ENCODE assay signal across 11 cellular contexts in genomic region chr11:67440229-67441081, GRCh38. TPM values are rescaled to one million over a fixed set of nuclear protein-coding genes. Genes with fewer than 3 reads are reported as not detected.
DNase-seq lines count a peak whose midpoint lies in the region; ATAC-seq and TF ChIP-seq lines count a peak whose summit lies in the region.
"Had no signal": no experiment of that assay in that cellular context is flagged by ENCODE, and none has a peak within 500 bp of the region (broad histone marks: within the 10 kb centered on the region; RNA-seq: fewer than 3 reads in every experiment).

No MANE protein-coding gene starts in this region.

- H3K27ac Mint-ChIP-seq in activated T-helper 17 cell treated with anti-CD3 and anti-CD28 coated beads, Interleukin-2, amount 50 U/mL, for 72 hours = peak overlapping the region; percentile 92
- H3K27ac Mint-ChIP-seq in naive thymus-derived CD4-positive, alpha-beta T cell = peak overlapping the region; percentile 90 to 97 (median 93)

- no peaks in the 10 kb centered on the region for H3K9me3 ChIP-seq in naive thymus-derived CD4-positive, alpha-beta T cell (ENCODE audit: control insufficient read depth in 2 of 3, low read length in 3 of 3)
- H3K9me3 ChIP-seq in upper lobe of right lung (no peaks in the 10 kb centered on the region), PC-3 (ENCODE audit: low read length) (no peaks in the 10 kb centered on the region)

- DNase-seq in stimulated activated CD4-positive, alpha-beta T cell treated with anti-CD3 and anti-CD28 coated beads, Interleukin-15, amount 100 ng/mL, for 24 hours = peak; percentile 38
- DNase-seq in stimulated activated CD4-positive, alpha-beta T cell treated with anti-CD3 and anti-CD28 coated beads, Interleukin-4, amount 100 ng/mL, for 1 hour = no peak
- DNase-seq in naive thymus-derived CD4-positive, alpha-beta T cell = peak in 1 of 9 donors; percentile 28
- DNase-seq in upper lobe of right lung (no peak), inferior parietal cortex (ENCODE audit: extremely low spot score) (no peak), PC-3 (no peak), NOMO-1 treated with dmso at 0.1 percent for 144 hours (lab: John Stamatoyannopoulos, UW; ENCODE audit: unreplicated experiment) (no peak)
- DNase-seq: erythroblast, NCI-H1694 had no signal

- H3K27me3 ChIP-seq in naive thymus-derived CD4-positive, alpha-beta T cell (ENCODE audit: control insufficient read depth in 2 of 2, insufficient read depth in 2 of 2, low read length in 2 of 2) = no peaks in the 10 kb centered on the region
- H3K27me3 ChIP-seq in upper lobe of right lung = no peaks in the 10 kb centered on the region
- no peaks in the 10 kb centered on the region for H3K27me3 ChIP-seq in PC-3 (ENCODE audit: low read length)

- POLR2A ChIA-PET in naive thymus-derived CD4-positive, alpha-beta T cell (lab: Charles Lee) = interaction anchor here (1.1 to 31.8 kb wide), 12 partner anchors 10 to 95 kb away, joined by 3 to 1530 read pairs (median 36); partner anchors contain the start of genes AIP, CABP4, CARNS1 and GPR152
- POLR2A ChIA-PET in PC-3 (lab: Charles Lee; ENCODE audit: unreplicated experiment) = no interaction called here

- H3K4me1 Mint-ChIP-seq in activated T-helper 17 cell treated with anti-CD3 and anti-CD28 coated beads, Interleukin-2, amount 50 U/mL, for 72 hours = peaks cover 13% of the 10 kb centered on the region
- H3K4me1 Mint-ChIP-seq in naive thymus-derived CD4-positive, alpha-beta T cell = peaks cover 45 to 77% (median 60%) of the 10 kb centered on the region in 7 donors

- peaks cover 38 to 64% of the 10 kb centered on the region in 2 donors for H3K4me1 ChIP-seq in naive thymus-derived CD4-positive, alpha-beta T cell (ENCODE audit: control insufficient read depth in 2 of 2, insufficient read depth in 2 of 2, low read length in 2 of 2)
- H3K4me1 ChIP-seq in upper lobe of right lung = peaks cover 24% of the 10 kb centered on the region
- H3K4me1 ChIP-seq in PC-3 (ENCODE audit: insufficient read depth, low read length) = 0 out of 2 replicates have a peak, but pooled peaks cover 6% of the 10 kb centered on the region
- H3K4me1 ChIP-seq: parathyroid adenoma had no signal

- H3K4me3 ChIP-seq in naive thymus-derived CD4-positive, alpha-beta T cell (ENCODE audit: low read length) = peak overlapping the region; percentile 100
- H3K4me3 ChIP-seq in upper lobe of right lung (no peak overlapping the region), PC-3 (ENCODE audit: low read length) (no peak overlapping the region)

- intact Hi-C loops in naive thymus-derived CD4-positive, alpha-beta T cell (cut with micrococcal nuclease) = no loop called here
- intact Hi-C loops in upper lobe of right lung (cut with DNase I) = no loop called here
- intact Hi-C loops in PC-3 (cut with micrococcal nuclease) = no loop called here

- peaks cover 9% of the 10 kb centered on the region for H3F3A ChIP-seq in PC-3 (ENCODE audit: low read length, unreplicated experiment)

- H3K27me3 Mint-ChIP-seq in activated T-helper 17 cell treated with anti-CD3 and anti-CD28 coated beads, Interleukin-2, amount 50 U/mL, for 72 hours = no peaks in the 10 kb centered on the region
- no peaks in the 10 kb centered on the region for H3K27me3 Mint-ChIP-seq in naive thymus-derived CD4-positive, alpha-beta T cell

- H2AFZ ChIP-seq in PC-3 (ENCODE audit: low read length) = no peak overlapping the region
- H2AFZ ChIP-seq: parathyroid adenoma had no signal

- BruUV-seq in PC-3 (replicated peaks; lab: Mats Ljungman, UMichigan) = no TSS peak

- H3K36me3 Mint-ChIP-seq in activated T-helper 17 cell treated with anti-CD3 and anti-CD28 coated beads, Interleukin-2, amount 50 U/mL, for 72 hours (ENCODE audit: low read depth) = peaks cover 51% of the 10 kb centered on the region
- peaks cover 0 to 39% (median 0%) of the 10 kb centered on the region in 5 donors for H3K36me3 Mint-ChIP-seq in naive thymus-derived CD4-positive, alpha-beta T cell

- H3K4me2 ChIP-seq in PC-3 (ENCODE audit: low read length) = no peak overlapping the region

- 0 out of 2 replicates have a peak, but pooled peaks cover 6% of the 10 kb centered on the region for H3K79me2 ChIP-seq in PC-3 (ENCODE audit: low read length)
- H3K79me2 ChIP-seq: parathyroid adenoma had no signal

- peak overlapping the region; percentile 85 for H3K27ac ChIP-seq in naive thymus-derived CD4-positive, alpha-beta T cell (ENCODE audit: low read depth, low read length)
- H3K27ac ChIP-seq in upper lobe of right lung = peak overlapping the region; percentile 65
- no peak overlapping the region for H3K27ac ChIP-seq in PC-3 (ENCODE audit: low read length)
- H3K27ac ChIP-seq: parathyroid adenoma had no signal

- no peaks in the 10 kb centered on the region for H4K20me1 ChIP-seq in PC-3 (ENCODE audit: low read length)

- CTCF ChIA-PET in naive thymus-derived CD4-positive, alpha-beta T cell (lab: Charles Lee) = interaction anchor here (5.9 kb wide), 1 partner anchor 38 kb away, joined by 37 read pairs; the partner anchor contains the start of genes PPP1CA and TBC1D10C
- CTCF ChIA-PET in PC-3 (lab: Charles Lee) = no interaction called here

- no peaks in the 10 kb centered on the region for H3K9me3 Mint-ChIP-seq in activated T-helper 17 cell treated with anti-CD3 and anti-CD28 coated beads, Interleukin-2, amount 50 U/mL, for 72 hours
- H3K9me3 Mint-ChIP-seq in naive thymus-derived CD4-positive, alpha-beta T cell = peaks cover 0 to 1% (median 0%) of the 10 kb centered on the region in 11 donors

- no peaks in the 10 kb centered on the region for H3K9me2 ChIP-seq in PC-3 (replicated peaks; ENCODE audit: low read length)

- H3K36me3 ChIP-seq in naive thymus-derived CD4-positive, alpha-beta T cell (ENCODE audit: control insufficient read depth in 2 of 3, insufficient read depth in 3 of 3, low read length in 3 of 3) = peaks cover 0 to 15% (median under 1%) of the 10 kb centered on the region in 3 experiments
- peaks cover 25% of the 10 kb centered on the region for H3K36me3 ChIP-seq in upper lobe of right lung
- H3K36me3 ChIP-seq in PC-3 (ENCODE audit: low read depth, low read length) = peaks cover 8% of the 10 kb centered on the region; the same call in 1 of the 2 replicates

- TF ChIP-seq CTCF in upper lobe of right lung (IDR thresholded peaks at IDR 0.05) = no peak
- TF ChIP-seq CTCF in PC-3 (conservative IDR thresholded peaks at IDR 0.05; ENCODE audit: low read depth, low read length) = no peak

- H3K4me3 Mint-ChIP-seq in activated T-helper 17 cell treated with anti-CD3 and anti-CD28 coated beads, Interleukin-2, amount 50 U/mL, for 72 hours = peak overlapping the region; percentile 95
- H3K4me3 Mint-ChIP-seq in naive thymus-derived CD4-positive, alpha-beta T cell = peak overlapping the region; percentile 85 to 99 (median 97)

- ATAC-seq in activated T-helper 17 cell treated with anti-CD3 and anti-CD28 coated beads, Interleukin-2, amount 50 U/mL, for 72 hours (replicated peaks) = no peak
- ATAC-seq in naive thymus-derived CD4-positive, alpha-beta T cell = no peak
- ATAC-seq in upper lobe of right lung (no peak), PC-3 (no peak)

- no peak overlapping the region for H3K9ac ChIP-seq in PC-3 (ENCODE audit: low read length)
- H3K9ac ChIP-seq: parathyroid adenoma had no signal

RNA-seq across cellular contexts. Expression of gene CORO1B, which starts 2.8 kb away (rescaled TPM):
- total RNA-seq in activated T-helper 17 cell treated with anti-CD3 and anti-CD28 coated beads, Interleukin-2, amount 50 U/mL, for 72 hours = 100 to 1,000 TPM; 303 to 326 TPM
- total RNA-seq in naive thymus-derived CD4-positive, alpha-beta T cell = 100 to 1,000 TPM in 1 of 5 experiments, 10 to 100 TPM in 4; 15.6 to 311 (median 28.5) TPM
- 10 to 100 TPM; 21.3 to 40.8 TPM for polyA plus RNA-seq in naive thymus-derived CD4-positive, alpha-beta T cell
- total RNA-seq in upper lobe of right lung (132 TPM), PC-3 (2014; rRNA removed) (209 and 250 TPM in 2 replicates)

RNA-seq across cellular contexts. Expression of gene PTPRCAP, which starts 3.0 kb away (rescaled TPM):
- 100 to 1,000 TPM; 112 to 228 TPM for total RNA-seq in activated T-helper 17 cell treated with anti-CD3 and anti-CD28 coated beads, Interleukin-2, amount 50 U/mL, for 72 hours
- total RNA-seq in naive thymus-derived CD4-positive, alpha-beta T cell = 100 to 1,000 TPM; 134 to 357 (median 194) TPM
- 100 to 1,000 TPM; 498 to 670 TPM for polyA plus RNA-seq in naive thymus-derived CD4-positive, alpha-beta T cell
- total RNA-seq in upper lobe of right lung (17.7 TPM), PC-3 (2014; rRNA removed) (0.15 and 0.29 TPM in 2 replicates)

RNA-seq across cellular contexts. Expression of gene GPR152, which starts 12.1 kb away (rescaled TPM):
- total RNA-seq in activated T-helper 17 cell treated with anti-CD3 and anti-CD28 coated beads, Interleukin-2, amount 50 U/mL, for 72 hours = not detected
- total RNA-seq in naive thymus-derived CD4-positive, alpha-beta T cell = not detected
- 1 to 10 TPM; 1.4 to 1.5 TPM for polyA plus RNA-seq in naive thymus-derived CD4-positive, alpha-beta T cell
- total RNA-seq in upper lobe of right lung (not detected), PC-3 (2014; rRNA removed) (not detected in 2 replicates)

RNA-seq across cellular contexts. Expression of gene RPS6KB2, which starts 12.2 kb away (rescaled TPM):
- 10 to 100 TPM; 62.3 to 63.0 TPM for total RNA-seq in activated T-helper 17 cell treated with anti-CD3 and anti-CD28 coated beads, Interleukin-2, amount 50 U/mL, for 72 hours
- 10 to 100 TPM; 61.9 to 83.9 (median 77.7) TPM for total RNA-seq in naive thymus-derived CD4-positive, alpha-beta T cell
- polyA plus RNA-seq in naive thymus-derived CD4-positive, alpha-beta T cell = 10 to 100 TPM; 45.2 to 46.6 TPM
- total RNA-seq in upper lobe of right lung (40.0 TPM), PC-3 (2014; rRNA removed) (170 and 208 TPM in 2 replicates)

RNA-seq across cellular contexts. Expression of gene CABP4, which starts 14.7 kb away (rescaled TPM):
- total RNA-seq in activated T-helper 17 cell treated with anti-CD3 and anti-CD28 coated beads, Interleukin-2, amount 50 U/mL, for 72 hours = 1 to 10 TPM in 1 of 2 donors, under 1 TPM in 1; 0.32 to 2.2 TPM
- total RNA-seq in naive thymus-derived CD4-positive, alpha-beta T cell = 10 to 100 TPM in 2 of 5 experiments, 1 to 10 TPM in 3; 2.5 to 17.1 (median 3.4) TPM
- polyA plus RNA-seq in naive thymus-derived CD4-positive, alpha-beta T cell = 1 to 10 TPM; 1.2 to 2.3 TPM
- total RNA-seq in upper lobe of right lung = 3.2 TPM
- 0.55 TPM in 1 of 2 replicates, not detected in the other for total RNA-seq in PC-3 (2014; rRNA removed)

Comparison
In these comparisons a context has a peak if more than half of its experiments do, and no peak if none do; other contexts are left out.
1. RNA of gene PTPRCAP, which starts 3.0 kb away (total RNA-seq): 112 to 228 TPM in activated T-helper 17 cell treated with anti-CD3 and anti-CD28 coated beads, Interleukin-2, amount 50 U/mL, for 72 hours, 134 to 357 TPM in naive thymus-derived CD4-positive, alpha-beta T cell and 17.7 TPM in upper lobe of right lung (single experiment); 0.15 to 0.29 TPM in PC-3; every median in the first group is over 10 times any median in the second.